In genomic region chr20:18632196-18632789, GRCh38 we compare ENCODE assay signal across 8 cellular contexts. TPM values are rescaled to one million over a fixed set of nuclear protein-coding genes. Genes with fewer than 3 reads are reported as not detected.
DNase-seq lines count a peak whose midpoint lies in the region; ATAC-seq and TF ChIP-seq lines count a peak whose summit lies in the region.

No MANE protein-coding gene starts in this region.

- 23 to 26% methylated on average over 7 of the region's 7 CpGs for WGBS in sigmoid colon, 2 donors

- TF ChIP-seq CTCF in 22Rv1 (IDR thresholded peaks at IDR 0.05) = peak; percentile 95
- TF ChIP-seq CTCF in ascending aorta (IDR thresholded peaks at IDR 0.05) = peak; percentile 45 to 85 (median 67)
- TF ChIP-seq CTCF in sigmoid colon (IDR thresholded peaks at IDR 0.05) = peak; percentile 57 to 93 (median 76)

- H3K4me1 Mint-ChIP-seq in T-helper 17 cell = peaks cover 20% of the 10 kb centered on the region

- H3K27ac Mint-ChIP-seq in T-helper 17 cell = no peak overlapping the region

- no peak overlapping the region for H3K27ac ChIP-seq in 22Rv1
- no peak overlapping the region for H3K27ac ChIP-seq in ascending aorta
- no peak overlapping the region for H3K27ac ChIP-seq in sigmoid colon

- intact Hi-C loops in ascending aorta (cut with DNase I) (no loop called here), sigmoid colon (cut with DNase I) (loop anchor here (2.0 to 10.0 kb wide), 5 partner anchors 163 to 1030 kb away; partner anchors contain the start of gene SLC24A3)

- no peak for TF ChIP-seq POLR2A in sigmoid colon (IDR thresholded peaks at IDR 0.05)

- H3K36me3 ChIP-seq in ascending aorta = peaks cover 9 to 16% of the 10 kb centered on the region in 2 donors
- H3K36me3 ChIP-seq in sigmoid colon = peaks cover 0 to 12% (median 0%) of the 10 kb centered on the region in 4 donors

- peak; percentile 71 for DNase-seq in NCI-H146 treated with DMSO at 0.1 percent for 48 hours (lab: John Stamatoyannopoulos, UW; ENCODE audit: unreplicated experiment)
- DNase-seq in T-helper 17 cell = peak in 2 of 3 donors; percentile 16 to 28
- DNase-seq in ascending aorta (ENCODE audit: low spot score in 2 of 2) = no peak
- DNase-seq in hepatic stellate cell (ENCODE audit: low spot score) = peak; percentile 59
- peak; percentile 84 for DNase-seq in sigmoid colon

- ATAC-seq in GM18502 (IDR thresholded peaks at IDR 0.05; ENCODE audit: poor library complexity, unreplicated experiment) = peak; percentile 94
- peak; percentile 93 for ATAC-seq in HG02885 (IDR thresholded peaks at IDR 0.05; ENCODE audit: poor library complexity, unreplicated experiment)
- peak; percentile 80 for ATAC-seq in T-helper 17 cell

- H3K9me3 ChIP-seq in T-helper 17 cell (ENCODE audit: control insufficient read depth, low read length, poor library complexity, severe bottlenecking) = no peaks in the 10 kb centered on the region
- no peaks in the 10 kb centered on the region for H3K9me3 ChIP-seq in ascending aorta
- no peaks in the 10 kb centered on the region for H3K9me3 ChIP-seq in sigmoid colon

- H3K4me3 ChIP-seq in ascending aorta = no peak overlapping the region
- H3K4me3 ChIP-seq in sigmoid colon = no peak overlapping the region

- H3K27me3 Mint-ChIP-seq in T-helper 17 cell = no peaks in the 10 kb centered on the region

- H3K4me3 Mint-ChIP-seq in T-helper 17 cell = no peak overlapping the region

- no peak for TF ChIP-seq EP300 in sigmoid colon (IDR thresholded peaks at IDR 0.05)

- peaks cover 4% of the 10 kb centered on the region for H3K36me3 Mint-ChIP-seq in T-helper 17 cell (ENCODE audit: low read depth)

- H3K27me3 ChIP-seq in ascending aorta (no peaks in the 10 kb centered on the region), sigmoid colon (no peaks in the 10 kb centered on the region)

- H3K4me1 ChIP-seq in ascending aorta (no peaks in the 10 kb centered on the region), sigmoid colon (peaks cover 0 to 42% (median 4%) of the 10 kb centered on the region in 4 donors)

RNA-seq across cellular contexts. Expression of gene DTD1, which starts 44.4 kb away (rescaled TPM):
- total RNA-seq in T-helper 17 cell (10 to 100 TPM; 20.5 to 22.8 TPM), ascending aorta (34.9 TPM), sigmoid colon (10 to 100 TPM; 11.6 to 22.1 (median 15.5) TPM)
- 10 to 100 TPM; 18.7 to 22.9 (median 20.4) TPM for polyA plus RNA-seq in sigmoid colon

Comparison
In these comparisons a context has a peak if more than half of its experiments do, and no peak if none do; other contexts are left out.
1. DNase-seq: peak in NCI-H146 treated with DMSO at 0.1 percent for 48 hours (single experiment), T-helper 17 cell (2 of 3), hepatic stellate cell (single experiment) and sigmoid colon (single experiment); none in ascending aorta (0 of 2).
2. Peak in every context shown above with its lines, with median percentiles within 50 percentile points of each other: CTCF ChIP-seq and ATAC-seq.